26 cellular contexts compared by ENCODE assay signal in the genomic region with DNA sequence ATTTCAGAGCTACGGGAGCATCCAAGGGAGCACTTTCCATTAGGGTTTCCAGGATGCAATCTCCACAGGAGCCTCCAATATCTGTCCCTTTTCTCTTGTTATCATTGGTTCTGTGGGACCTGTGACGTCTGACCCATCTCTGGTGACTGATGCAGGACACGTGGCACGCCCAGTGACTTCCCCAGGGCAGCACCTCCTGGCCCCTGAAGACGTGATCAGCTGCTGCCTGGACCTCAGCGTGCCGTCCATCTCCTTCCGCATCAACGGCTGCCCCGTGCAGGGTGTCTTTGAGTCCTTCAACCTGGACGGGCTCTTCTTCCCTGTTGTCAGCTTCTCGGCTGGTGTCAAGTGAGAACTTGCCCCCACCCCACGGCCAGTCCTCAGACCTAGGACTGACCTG. TPM values are rescaled to one million over a fixed set of nuclear protein-coding genes. Genes with fewer than 3 reads are reported as not detected.
A peak's percentile ranks its signal among the peaks of the same experiment; 100 is the strongest.
DNase-seq lines count a peak whose midpoint lies in the region; ATAC-seq and TF ChIP-seq lines count a peak whose summit lies in the region.
"Had no signal": no experiment of that assay in that cellular context is flagged by ENCODE, and none has a peak within 500 bp of the region (broad histone marks: within the 10 kb centered on the region; RNA-seq: fewer than 3 reads in every experiment).

No MANE protein-coding gene starts in this region.

- no peak overlapping the region for H2BK120ac ChIP-seq in neuronal stem cell (ENCODE audit: low read depth, low read length)

- H3K18ac ChIP-seq in neuronal stem cell (ENCODE audit: low read length) = no peak overlapping the region

- no peak overlapping the region for H4K91ac ChIP-seq in neuronal stem cell (ENCODE audit: low read depth, low read length, poor library complexity)

- ATAC-seq in gastrocnemius medialis (peak; percentile 23 to 31), HG02885 (IDR thresholded peaks at IDR 0.05; ENCODE audit: poor library complexity, unreplicated experiment) (no peak), mucosa of descending colon (no peak)
- ATAC-seq: GM12878 had no signal

- no peaks in the 10 kb centered on the region for H3K79me1 ChIP-seq in neuronal stem cell (ENCODE audit: low read depth, low read length)

- H3K36me3 ChIP-seq in neuronal stem cell (replicated peaks in 1 of 2; ENCODE audit: control insufficient read depth in 2 of 2, insufficient read depth in 2 of 2, low read length in 2 of 2) = no peaks in the 10 kb centered on the region
- peaks cover 0 to 90% of the 10 kb centered on the region in 2 donors for H3K36me3 ChIP-seq in gastrocnemius medialis
- H3K36me3 ChIP-seq in mucosa of descending colon (ENCODE audit: low read depth) = no peaks in the 10 kb centered on the region
- H3K36me3 ChIP-seq: BE2C, BLaER1 had no signal

- intact Hi-C loops in gastrocnemius medialis (cut with DNase I; ENCODE audit: low total_unique reads) (loop anchor here (10.0 kb wide), 1 partner anchor 54 kb away; a partner anchor contains a TSS), mucosa of descending colon (cut with DNase I, micrococcal nuclease) (no loop called here)

- WGBS in neuronal stem cell (ENCODE audit: extremely low coverage in 2 of 2, insufficient read length in 2 of 2, insufficient replicate concordance in 1 of 2), 2 donors = no CpG with 5 or more reads among the region's 13 CpGs

- H3K4me1 ChIP-seq in neuronal stem cell (ENCODE audit: control insufficient read depth in 2 of 2, insufficient read depth in 1 of 2, low read depth in 1 of 2, low read length in 2 of 2) = no peaks in the 10 kb centered on the region
- H3K4me1 ChIP-seq in gastrocnemius medialis = no peaks in the 10 kb centered on the region
- no peaks in the 10 kb centered on the region for H3K4me1 ChIP-seq in mucosa of descending colon (ENCODE audit: low read depth)
- H3K4me1 ChIP-seq: BE2C had no signal

- TF ChIP-seq POLR2A in gastrocnemius medialis (IDR thresholded peaks at IDR 0.05) = no peak

- H3K4me2 ChIP-seq in neuronal stem cell (ENCODE audit: insufficient read depth, low read length, poor library complexity, severe bottlenecking) = no peak overlapping the region
- H3K4me2 ChIP-seq: BLaER1 had no signal

- no peak overlapping the region for H4K8ac ChIP-seq in neuronal stem cell (ENCODE audit: low read depth, low read length)

- H3K4ac ChIP-seq in neuronal stem cell (ENCODE audit: low read length) = no peak overlapping the region

- in situ Hi-C loops in gastrocnemius medialis (cut with MboI; ENCODE audit: low sequenced_read_pairs in 4 of 4) = no loop called here

- H2AK5ac ChIP-seq in neuronal stem cell (ENCODE audit: low read depth, low read length) = no peak overlapping the region

- no peak overlapping the region for H3K14ac ChIP-seq in neuronal stem cell (ENCODE audit: low read length)

- H3K23ac ChIP-seq in neuronal stem cell (ENCODE audit: low read depth, low read length, poor library complexity) = no peak overlapping the region

- H3K27ac ChIP-seq in neuronal stem cell (replicated peaks; ENCODE audit: low read length) = no peak overlapping the region
- peak overlapping the region; percentile 21 to 69 (median 59) for H3K27ac ChIP-seq in gastrocnemius medialis
- H3K27ac ChIP-seq: BLaER1 had no signal

- no peak overlapping the region for H3K4me3 ChIP-seq in neuronal stem cell (ENCODE audit: low read length in 2 of 2)
- H3K4me3 ChIP-seq in gastrocnemius medialis = no peak overlapping the region
- no peak overlapping the region for H3K4me3 ChIP-seq in mucosa of descending colon
- H3K4me3 ChIP-seq: BLaER1, GM12878 had no signal

- DNase-seq in neuronal stem cell (ENCODE audit: low spot score) = no peak
- no peak for DNase-seq in gastrocnemius medialis
- no peak for DNase-seq in mucosa of descending colon
- no peak for DNase-seq in NCI-H774 (lab: John Stamatoyannopoulos, UW)
- DNase-seq: 8988T; ACHN; BE2C; C1 segment of cervical spinal cord; CD4-positive, alpha-beta memory T cell; CD4-positive, CD25-positive, alpha-beta regulatory T cell; CD8-positive, alpha-beta memory T cell; COR-L47; DMS 273 treated with DMSO at 0.1 percent for 48 hours; DMS153; DMS53; DMS79; DND-41; EL; GDM1 had no signal

- no peaks in the 10 kb centered on the region for H3K27me3 ChIP-seq in neuronal stem cell (ENCODE audit: control insufficient read depth in 3 of 3, insufficient read depth in 3 of 3, low read depth in 1 of 3, low read length in 3 of 3)
- H3K27me3 ChIP-seq in gastrocnemius medialis = no peaks in the 10 kb centered on the region
- H3K27me3 ChIP-seq: BE2C, BLaER1 had no signal

- H2BK5ac ChIP-seq in neuronal stem cell (ENCODE audit: low read length) = no peak overlapping the region

- H2AFZ ChIP-seq in neuronal stem cell (ENCODE audit: low read length) = no peak overlapping the region

- no peak overlapping the region for H2BK12ac ChIP-seq in neuronal stem cell (ENCODE audit: low read length)

- peak overlapping the region; percentile 32 for H3K9ac ChIP-seq in neuronal stem cell (ENCODE audit: low read depth, low read length, poor library complexity)
- H3K9ac ChIP-seq: BLaER1 had no signal

- H3K9me3 ChIP-seq in neuronal stem cell (replicated peaks in 1 of 2; ENCODE audit: control insufficient read depth in 2 of 2, insufficient read depth in 1 of 2, low read depth in 1 of 2, low read length in 2 of 2) (no peaks in the 10 kb centered on the region), gastrocnemius medialis (no peaks in the 10 kb centered on the region), mucosa of descending colon (no peaks in the 10 kb centered on the region)
- H3K9me3 ChIP-seq: BE2C, BLaER1 had no signal

- H2BK15ac ChIP-seq in neuronal stem cell (ENCODE audit: low read length) = no peak overlapping the region

- TF ChIP-seq CTCF in gastrocnemius medialis (IDR thresholded peaks at IDR 0.05 in 4 of 5, conservative IDR thresholded peaks at IDR 0.05 in 1 of 5) = no peak
- TF ChIP-seq CTCF in mucosa of descending colon (IDR thresholded peaks at IDR 0.05) = no peak

RNA-seq across cellular contexts. Expression of a gene that starts 25.5 kb away (rescaled TPM):
- 0.56 TPM for polyA plus RNA-seq in neuronal stem cell (2013, experiment 1 of 2)
- 1.1 TPM for polyA plus RNA-seq in neuronal stem cell (2013, experiment 2 of 2)
- total RNA-seq in gastrocnemius medialis = 100 to 1,000 TPM; 607 to 831 (median 724) TPM
- total RNA-seq in mucosa of descending colon = 1 to 10 TPM in 2 of 3 donors, under 1 TPM in 1; 0.46 to 2.5 (median 1.3) TPM
- polyA plus RNA-seq: AG04450 had no signal

RNA-seq across cellular contexts. Expression of a gene that starts 33.0 kb away (rescaled TPM):
- 0.10 TPM for polyA plus RNA-seq in neuronal stem cell (2013, experiment 1 of 2)
- 0.17 TPM for polyA plus RNA-seq in neuronal stem cell (2013, experiment 2 of 2)
- 1 to 10 TPM in 2 of 4 donors, under 1 TPM in 2; 0.61 to 2.2 (median 0.94) TPM for total RNA-seq in gastrocnemius medialis
- total RNA-seq in mucosa of descending colon = 1 to 10 TPM in 2 of 3 donors, under 1 TPM in 1; 0.55 to 2.3 (median 2.0) TPM
- total RNA-seq: A673, Daoy, G401 had no signal
- polyA plus RNA-seq: AG04450; CD8-positive, alpha-beta memory T cell had no signal

RNA-seq across cellular contexts. Expression of a gene that starts 56.1 kb away (rescaled TPM):
- polyA plus RNA-seq in neuronal stem cell (2013, experiment 1 of 2) = 5.4 TPM
- polyA plus RNA-seq in neuronal stem cell (2013, experiment 2 of 2) = 5.3 TPM
- 10 to 100 TPM in 1 of 4 donors, 1 to 10 TPM in 3; 1.9 to 17.4 (median 3.3) TPM for total RNA-seq in gastrocnemius medialis
- total RNA-seq in mucosa of descending colon = 10 to 100 TPM; 24.1 to 42.3 (median 30.1) TPM

Comparison
In these comparisons a context has a peak if more than half of its experiments do, and no peak if none do; other contexts are left out.
1. ATAC-seq: peak in gastrocnemius medialis (2 of 2); none in HG02885 (single experiment) and mucosa of descending colon (single experiment).
2. RNA of a gene that starts 25.5 kb away (total RNA-seq): 607 to 831 TPM in gastrocnemius medialis; 0.46 to 2.5 TPM in mucosa of descending colon; every median in the first group is over 100 times any median in the second.